ENCODE assay signal across 31 cellular contexts in genomic region chr12:33977887-33978286, GRCh38.
"Had no signal": no experiment of that assay in that cellular context is flagged by ENCODE, and none has a peak within 500 bp of the region (broad histone marks: within the 10 kb centered on the region; RNA-seq: fewer than 3 reads in every experiment).

No MANE protein-coding gene starts in this region.

- H3K9me3 ChIP-seq: colonic mucosa, esophagus muscularis mucosa, gastroesophageal sphincter had no signal

- H3K27me3 Mint-ChIP-seq: activated CD4-positive, alpha-beta memory T cell treated with anti-CD3 and anti-CD28 coated beads, Interleukin-2, amount 10 ng/mL, durations not matched to agents 7 days and 5 days; activated CD4-positive, alpha-beta T cell treated with anti-CD3 and anti-CD28 coated beads, Interleukin-2, amount 10 ng/mL, durations not matched to agents 7 days and 5 days had no signal

- H3K36me3 ChIP-seq: brain microvascular endothelial cell, colonic mucosa, esophagus muscularis mucosa, gastroesophageal sphincter, heart right ventricle had no signal

- H3K9me3 Mint-ChIP-seq: activated CD4-positive, alpha-beta memory T cell treated with anti-CD3 and anti-CD28 coated beads, Interleukin-2, amount 10 ng/mL, durations not matched to agents 7 days and 5 days; activated CD4-positive, alpha-beta T cell treated with anti-CD3 and anti-CD28 coated beads, Interleukin-2, amount 10 ng/mL, durations not matched to agents 7 days and 5 days; activated T-cell treated with anti-CD3 and anti-CD28 coated beads, Interleukin-2, amount 50 U/mL, for 4 hours; activated T-helper 17 cell treated with anti-CD3 and anti-CD28 coated beads, Interleukin-2, amount 50 U/mL, for 72 hours had no signal

- FAIRE-seq: astrocyte, endometrium, endothelial cell of umbilical vein had no signal

- H3K4me1 ChIP-seq: colonic mucosa, esophagus muscularis mucosa, gastroesophageal sphincter, heart right ventricle had no signal

- H3K27me3 ChIP-seq: brain microvascular endothelial cell, colonic mucosa, esophagus muscularis mucosa, gastroesophageal sphincter, heart right ventricle, hepatocyte had no signal

- H3K36me3 Mint-ChIP-seq: activated naive CD8-positive, alpha-beta T cell had no signal

- DNase-seq: activated CD4-positive, alpha-beta memory T cell treated with anti-CD3 and anti-CD28 coated beads, Interleukin-2, amount 10 ng/mL, durations not matched to agents 7 days and 5 days; activated CD4-positive, alpha-beta T cell treated with anti-CD3 and anti-CD28 coated beads for 36 hours; activated CD4-positive, alpha-beta T cell treated with anti-CD3 and anti-CD28 coated beads, Interleukin-2, amount 10 ng/mL, durations not matched to agents 7 days and 5 days; activated CD4-positive, alpha-beta T cell treated with anti-CD3 and anti-CD28 coated beads, Interleukin-2, amount 50 U/mL, for 4 hours; activated CD4-positive, CD25-positive, alpha-beta regulatory T cell; activated CD4-positive, CD25-positive, alpha-beta regulatory T cell treated with anti-CD3 and anti-CD28 coated beads, Interleukin-2, amount 50 U/mL, for 72 hours; activated CD8-positive, alpha-beta memory T cell treated with anti-CD3 and anti-CD28 coated beads, Interleukin-2, amount 50 U/mL, for 48 hours; activated effector memory CD4-positive, alpha-beta T cell treated with Interleukin-2 at 50 U/mL for 16 hours; activated gamma-delta T cell treated with Interleukin-2 at 50 U/mL for 16 hours; activated naive CD4-positive, alpha-beta T cell treated with anti-CD3 and anti-CD28 coated beads, Interleukin-2, amount 50 U/mL, for 16 hours; activated naive CD4-positive, alpha-beta T cell treated with Interleukin-2 at 50 U/mL for 16 hours; activated T-cell treated with anti-CD3 and anti-CD28 coated beads for 4 hours; activated T-cell treated with anti-CD3 and anti-CD28 coated beads, Interleukin-2, amount 50 U/mL, for 4 hours; amniotic stem cell; anterior cingulate cortex; brain microvascular endothelial cell; caudate nucleus; colonic mucosa; effector CD8-positive, alpha-beta T cell; erythroblast; foreskin melanocyte; heart right ventricle; T-helper 2 cell had no signal

- H3K27ac Mint-ChIP-seq: activated CD4-positive, alpha-beta memory T cell treated with anti-CD3 and anti-CD28 coated beads, Interleukin-2, amount 10 ng/mL, durations not matched to agents 7 days and 5 days; activated CD4-positive, alpha-beta T cell treated with anti-CD3 and anti-CD28 coated beads for 36 hours; activated CD4-positive, alpha-beta T cell treated with anti-CD3 and anti-CD28 coated beads, Interleukin-2, amount 10 ng/mL, durations not matched to agents 7 days and 5 days; activated naive CD8-positive, alpha-beta T cell; activated T-helper 17 cell treated with anti-CD3 and anti-CD28 coated beads, Interleukin-2, amount 50 U/mL, for 72 hours had no signal

- H3K4me3 Mint-ChIP-seq: activated CD4-positive, alpha-beta memory T cell treated with anti-CD3 and anti-CD28 coated beads, Interleukin-2, amount 10 ng/mL, durations not matched to agents 7 days and 5 days; activated CD4-positive, alpha-beta T cell treated with anti-CD3 and anti-CD28 coated beads for 36 hours; activated CD4-positive, alpha-beta T cell treated with anti-CD3 and anti-CD28 coated beads, Interleukin-2, amount 10 ng/mL, durations not matched to agents 7 days and 5 days; activated naive CD8-positive, alpha-beta T cell; activated T-cell treated with anti-CD3 and anti-CD28 coated beads, Interleukin-2, amount 50 U/mL, for 4 hours; activated T-helper 17 cell treated with anti-CD3 and anti-CD28 coated beads, Interleukin-2, amount 50 U/mL, for 72 hours had no signal

- H3K27ac ChIP-seq: brain microvascular endothelial cell, colonic mucosa, esophagus muscularis mucosa, gastroesophageal sphincter, heart right ventricle, hepatocyte had no signal

- H3K79me2 ChIP-seq: hepatocyte had no signal

- H3K4me3 ChIP-seq: colonic mucosa, esophagus muscularis mucosa, gastroesophageal sphincter, heart right ventricle, hepatocyte had no signal

- H2AFZ ChIP-seq: hepatocyte had no signal

- ATAC-seq: activated CD4-positive, alpha-beta T cell treated with anti-CD3 and anti-CD28 coated beads for 36 hours; activated T-cell treated with anti-CD3 and anti-CD28 coated beads, Interleukin-2, amount 50 U/mL, for 4 hours; activated T-helper 17 cell treated with anti-CD3 and anti-CD28 coated beads, Interleukin-2, amount 50 U/mL, for 72 hours; gastroesophageal sphincter; heart right ventricle had no signal

- H3K4me2 ChIP-seq: hepatocyte had no signal

- H3K4me1 Mint-ChIP-seq: activated CD4-positive, alpha-beta memory T cell treated with anti-CD3 and anti-CD28 coated beads, Interleukin-2, amount 10 ng/mL, durations not matched to agents 7 days and 5 days; activated CD4-positive, alpha-beta T cell treated with anti-CD3 and anti-CD28 coated beads for 36 hours; activated CD4-positive, alpha-beta T cell treated with anti-CD3 and anti-CD28 coated beads, Interleukin-2, amount 10 ng/mL, durations not matched to agents 7 days and 5 days; activated T-helper 17 cell treated with anti-CD3 and anti-CD28 coated beads, Interleukin-2, amount 50 U/mL, for 72 hours had no signal
